In the genomic region with DNA sequence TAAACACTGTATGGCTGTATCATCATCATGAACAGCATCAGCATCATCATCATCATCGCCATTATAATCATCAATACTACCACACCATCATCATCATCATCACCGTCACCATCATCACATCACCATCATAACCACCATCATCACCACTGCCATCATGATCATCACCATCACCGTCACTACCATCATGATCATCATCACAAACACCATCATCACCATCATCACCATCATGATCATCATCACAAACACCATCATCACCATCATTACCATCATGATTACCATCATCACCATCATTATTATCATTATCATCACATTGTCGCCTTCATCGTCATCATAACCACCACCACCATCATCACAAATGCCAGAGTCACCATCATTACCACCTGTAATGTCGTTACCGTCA, we compare ENCODE assay signal across 22 cellular contexts.
"Had no signal": no experiment of that assay in that cellular context is flagged by ENCODE, and none has a peak within 500 bp of the region (broad histone marks: within the 10 kb centered on the region; RNA-seq: fewer than 3 reads in every experiment).

No MANE protein-coding gene starts in this region.

- FAIRE-seq: K562, RCC 7860 had no signal

- H3K36me3 ChIP-seq: SJSA1 had no signal

- DNase-seq: Kasumi-1, MM.1S, NCI-H1092 treated with DMSO at 0.1 percent for 48 hours, NCI-H1436, NCI-H187, NCI-H2029, NCI-H2081 treated with DMSO at 0.1 percent for 48 hours, NCI-H2171, NCI-H226, NCI-H446, NCI-H510A, NCI-H524 treated with DMSO at 0.1 percent for 48 hours, NCI-H69, NCI-H774, Right ventricle myocardium superior, RPMI8226, SIG-M5 had no signal

- H3K4me2 ChIP-seq: KMS-11 had no signal

- H3K4me3 ChIP-seq: K562, SJSA1, SK-N-MC had no signal

- H3K27me3 ChIP-seq: SJSA1 had no signal

- H3K4me1 ChIP-seq: SJSA1 had no signal

- H3K9ac ChIP-seq: KMS-11 had no signal

- H3K27ac ChIP-seq: KMS-11, SJSA1, SK-N-MC had no signal

- ATAC-seq: K562 had no signal

- H3K9me3 ChIP-seq: SJSA1 had no signal
